ENCODE assay signal across 9 cellular contexts in the genomic region with DNA sequence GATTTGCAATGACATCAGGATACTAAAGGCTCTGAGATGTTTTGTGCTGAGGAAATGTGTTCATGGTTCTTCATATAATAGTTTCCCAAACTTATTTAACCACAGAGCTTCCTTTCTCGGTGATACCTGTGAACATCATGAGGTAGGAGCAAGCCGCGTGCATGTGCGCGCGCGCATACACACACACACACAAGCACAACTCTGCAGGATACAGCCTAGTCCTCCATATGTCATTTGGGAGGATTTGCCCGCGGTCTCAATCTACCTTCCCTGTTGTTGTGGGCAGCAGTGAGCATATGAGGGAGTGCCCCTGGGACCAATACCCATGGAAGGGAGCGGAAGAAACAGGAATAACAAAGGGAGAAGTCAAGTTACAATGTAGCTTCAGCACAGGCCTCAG.
"Had no signal": no experiment of that assay in that cellular context is flagged by ENCODE, and none has a peak within 500 bp of the region (broad histone marks: within the 10 kb centered on the region; RNA-seq: fewer than 3 reads in every experiment).

No MANE protein-coding gene starts in this region.

- H3K4me3 ChIP-seq: GM23338, HAP-1 had no signal

- H2AFZ ChIP-seq: GM23338 had no signal

- H3K9me3 ChIP-seq: HAP-1 had no signal

- H3K9me3 Mint-ChIP-seq: GM23338, HFFc6, IgD-negative memory B cell had no signal

- H3K4me1 Mint-ChIP-seq: IgD-negative memory B cell had no signal

- ATAC-seq: GM23338, HCT116, HepG2 had no signal

- H3K27ac ChIP-seq: HL-60, KMS-11 had no signal

- H3K27ac Mint-ChIP-seq: GM23338, HFFc6, IgD-negative memory B cell had no signal

- H3K4me1 ChIP-seq: HAP-1 had no signal

- H3K4me2 ChIP-seq: GM23338, KMS-11 had no signal

- H3K9ac ChIP-seq: KMS-11 had no signal

- H3K36me3 ChIP-seq: HAP-1 had no signal

- DNase-seq: HFFc6, KBM-7 had no signal

- H3K4me3 Mint-ChIP-seq: GM23338, HFFc6, IgD-negative memory B cell had no signal
